Comparison of ENCODE assay signal across 24 cellular contexts in genomic region chr1:23278717-23279116, GRCh38.
DNase-seq lines count a peak whose midpoint lies in the region; TF ChIP-seq lines count a peak whose summit lies in the region.
"Had no signal": no experiment of that assay in that cellular context is flagged by ENCODE, and none has a peak within 500 bp of the region (broad histone marks: within the 10 kb centered on the region; RNA-seq: fewer than 3 reads in every experiment).

No MANE protein-coding gene starts in this region.

- H3K4me3 ChIP-seq in SK-N-MC (no peak overlapping the region), MG63 (no peak overlapping the region)
- H3K4me3 ChIP-seq: ascending aorta, psoas muscle, stomach, tibial artery had no signal

- H3K36me3 ChIP-seq in SK-N-MC (ENCODE audit: insufficient read depth, low read length), result peaks cover 54% of the 10 kb centered on the region
- peaks cover 39% of the 10 kb centered on the region for H3K36me3 ChIP-seq in MG63

- DNase-seq in DMS53 (lab: John Stamatoyannopoulos, UW) (peak; percentile 50), DMS53 treated with DMSO at 0.1 percent for 48 hours (lab: John Stamatoyannopoulos, UW; ENCODE audit: unreplicated experiment) (no peak), NCI-H146 (lab: John Stamatoyannopoulos, UW) (peak; percentile 24), SK-N-MC (ENCODE audit: low read depth, low spot score) (no peak), nephron progenitor cell (no peak), NCI-H128 (lab: John Stamatoyannopoulos, UW; ENCODE audit: unreplicated experiment) (no peak), MG63 (no peak), inferior parietal cortex (ENCODE audit: extremely low spot score) (no peak)
- DNase-seq: 8988T; activated CD4-positive, alpha-beta T cell treated with anti-CD3 and anti-CD28 coated beads for 4 hours; activated naive CD4-positive, alpha-beta T cell treated with anti-CD3 and anti-CD28 coated beads for 36 hours; activated T-cell treated with anti-CD3 and anti-CD28 coated beads, Interleukin-2, amount 50 U/mL, for 4 hours; AML-193; CD8-positive, alpha-beta T cell; DMS79; NCI-H2029 treated with DMSO at 0.1 percent for 48 hours; NCI-H510A treated with DMSO at 0.1 percent for 48 hours; psoas muscle; stomach; T-helper 2 cell; tibial artery had no signal

- H3K27me3 ChIP-seq in MG63, result no peaks in the 10 kb centered on the region
- H3K27me3 ChIP-seq: ascending aorta had no signal

- no peaks in the 10 kb centered on the region for H3K9me3 ChIP-seq in SK-N-MC (ENCODE audit: low read depth, low read length)
- no peaks in the 10 kb centered on the region for H3K9me3 ChIP-seq in MG63
- H3K9me3 ChIP-seq: ascending aorta, neutrophil, psoas muscle, stomach, tibial artery had no signal

- 0 out of 2 replicates have a peak overlapping the region, but pooled peaks have one; percentile 25 for H3K27ac ChIP-seq in SK-N-MC
- H3K27ac ChIP-seq: ascending aorta, neutrophil, psoas muscle, tibial artery had no signal

- H3K27ac Mint-ChIP-seq in nephron progenitor cell, result peak overlapping the region; percentile 21
- H3K27ac Mint-ChIP-seq: activated naive CD4-positive, alpha-beta T cell treated with anti-CD3 and anti-CD28 coated beads for 36 hours; CD8-positive, alpha-beta T cell had no signal

- no peak overlapping the region for H3K4me3 Mint-ChIP-seq in nephron progenitor cell
- H3K4me3 Mint-ChIP-seq: activated naive CD4-positive, alpha-beta T cell treated with anti-CD3 and anti-CD28 coated beads for 36 hours; activated T-cell treated with anti-CD3 and anti-CD28 coated beads, Interleukin-2, amount 50 U/mL, for 4 hours; CD8-positive, alpha-beta T cell; central memory CD8-positive, alpha-beta T cell had no signal

- peaks cover 3% of the 10 kb centered on the region for H3K27me3 Mint-ChIP-seq in nephron progenitor cell (ENCODE audit: low read depth, poor library complexity)

- no peak overlapping the region for H3K9ac ChIP-seq in SK-N-MC (ENCODE audit: insufficient read length)

- peaks cover 5% of the 10 kb centered on the region for H3K4me1 Mint-ChIP-seq in nephron progenitor cell
- H3K4me1 Mint-ChIP-seq: central memory CD8-positive, alpha-beta T cell had no signal

- TF ChIP-seq CTCF in nephron progenitor cell (IDR thresholded peaks at IDR 0.05), result no peak

- no peaks in the 10 kb centered on the region for H3K9me3 Mint-ChIP-seq in nephron progenitor cell
- H3K9me3 Mint-ChIP-seq: activated naive CD4-positive, alpha-beta T cell treated with anti-CD3 and anti-CD28 coated beads for 36 hours; activated T-cell treated with anti-CD3 and anti-CD28 coated beads, Interleukin-2, amount 50 U/mL, for 4 hours; CD8-positive, alpha-beta T cell; central memory CD8-positive, alpha-beta T cell had no signal

- peaks cover 37% of the 10 kb centered on the region for H3K36me3 Mint-ChIP-seq in nephron progenitor cell (ENCODE audit: low read depth)

Comparison
In these comparisons a context has a peak if more than half of its experiments do, and no peak if none do; other contexts are left out.
1. DNase-seq: peak in DMS53 (single experiment) and NCI-H146 (single experiment); none in DMS53 treated with DMSO at 0.1 percent for 48 hours (single experiment), SK-N-MC (single experiment), nephron progenitor cell (single experiment), NCI-H128 (single experiment), MG63 (single experiment) and inferior parietal cortex (single experiment).